In genomic region chr2:205245652-205246051, GRCh38 we compare ENCODE assay signal across 13 cellular contexts.
A peak's percentile ranks its signal among the peaks of the same experiment; 100 is the strongest.
DNase-seq lines count a peak whose midpoint lies in the region; ATAC-seq and FAIRE-seq lines count a peak whose summit lies in the region.
"Had no signal": no experiment of that assay in that cellular context is flagged by ENCODE, and none has a peak within 500 bp of the region (broad histone marks: within the 10 kb centered on the region; RNA-seq: fewer than 3 reads in every experiment).

No MANE protein-coding gene starts in this region.

- no peak overlapping the region for H4K91ac ChIP-seq in mesenchymal stem cell (ENCODE audit: low read length)

- no peak overlapping the region for H2AFZ ChIP-seq in mesenchymal stem cell (ENCODE audit: low read depth, low read length)

- no peak for FAIRE-seq in small intestine (lab: Jason Lieb, UNC)

- ATAC-seq in esophagus mucosa (peak; percentile 58), GM19035 (IDR thresholded peaks at IDR 0.05; ENCODE audit: unreplicated experiment) (no peak)
- ATAC-seq: naive thymus-derived CD8-positive, alpha-beta T cell had no signal

- H3K9me3 ChIP-seq in mesenchymal stem cell (ENCODE audit: control insufficient read depth, low read length) (no peaks in the 10 kb centered on the region), small intestine (ENCODE audit: control insufficient read depth, low read depth) (no peaks in the 10 kb centered on the region)
- H3K9me3 ChIP-seq: HAP-1 had no signal

- H3K4ac ChIP-seq in mesenchymal stem cell (ENCODE audit: low read depth in 1 of 2, low read length in 2 of 2) = no peak overlapping the region

- no peak overlapping the region for H2AK5ac ChIP-seq in mesenchymal stem cell (ENCODE audit: low read length, severe bottlenecking)

- no peak overlapping the region for H2BK120ac ChIP-seq in mesenchymal stem cell (ENCODE audit: low read depth, low read length)

- no peak overlapping the region for H3K27ac ChIP-seq in mesenchymal stem cell (ENCODE audit: low read length, poor library complexity, severe bottlenecking)
- H3K27ac ChIP-seq in small intestine (ENCODE audit: low read depth in 1 of 2, low read length in 1 of 2) = no peak overlapping the region
- H3K27ac ChIP-seq: cardiac muscle cell had no signal

- H3K4me1 ChIP-seq in mesenchymal stem cell (ENCODE audit: control insufficient read depth, insufficient read depth, low read depth, low read length) (no peaks in the 10 kb centered on the region), small intestine (ENCODE audit: control insufficient read depth in 2 of 2, insufficient read depth in 1 of 2, low read depth in 1 of 2, low read length in 1 of 2) (no peaks in the 10 kb centered on the region)
- H3K4me1 ChIP-seq: HAP-1 had no signal

- no peaks in the 10 kb centered on the region for H3K36me3 ChIP-seq in mesenchymal stem cell (ENCODE audit: control insufficient read depth in 1 of 2, insufficient read depth in 2 of 2, low read depth in 1 of 2, low read length in 2 of 2)
- H3K36me3 ChIP-seq in small intestine (ENCODE audit: control insufficient read depth in 2 of 2, insufficient read depth in 2 of 2, low read length in 2 of 2) = no peaks in the 10 kb centered on the region
- H3K36me3 ChIP-seq: cardiac muscle cell, HAP-1 had no signal

- no peak overlapping the region for H3K14ac ChIP-seq in mesenchymal stem cell (ENCODE audit: low read length in 2 of 2)

- no peak overlapping the region for H2BK5ac ChIP-seq in mesenchymal stem cell (ENCODE audit: low read depth, low read length, poor library complexity, severe bottlenecking)

- H3K79me1 ChIP-seq in mesenchymal stem cell (replicated peaks; ENCODE audit: low read length, poor library complexity, severe bottlenecking) = no peaks in the 10 kb centered on the region

- H4K8ac ChIP-seq in mesenchymal stem cell (ENCODE audit: low read length) = no peak overlapping the region

- no peak overlapping the region for H3K4me2 ChIP-seq in mesenchymal stem cell (ENCODE audit: low read length, poor library complexity, severe bottlenecking)

- no peak overlapping the region for H3K23ac ChIP-seq in mesenchymal stem cell (ENCODE audit: low read length in 2 of 2)

- peak overlapping the region; percentile 84 for H3K9ac ChIP-seq in mesenchymal stem cell (ENCODE audit: low read length)

- peak; percentile 52 for DNase-seq in AG08395 (ENCODE audit: low spot score)
- DNase-seq in NCI-H446 (lab: John Stamatoyannopoulos, UW) = peak; percentile 42 to 78
- DNase-seq in mesenchymal stem cell = no peak
- DNase-seq in small intestine = no peak
- DNase-seq in NCI-H1436 treated with DMSO at 0.1 percent for 48 hours (lab: John Stamatoyannopoulos, UW) = no peak
- DNase-seq in occipital lobe (lab: John Stamatoyannopoulos, UW) = no peak
- DNase-seq: activated CD4-positive, alpha-beta T cell treated with anti-CD3 and anti-CD28 coated beads for 48 hours; naive thymus-derived CD8-positive, alpha-beta T cell; NCI-H187 treated with DMSO at 0.1 percent for 48 hours had no signal

- H2BK15ac ChIP-seq in mesenchymal stem cell (ENCODE audit: low read depth, poor library complexity, severe bottlenecking) = no peak overlapping the region

- H3K27me3 ChIP-seq in mesenchymal stem cell (ENCODE audit: control insufficient read depth in 1 of 2, insufficient read depth in 1 of 2, low read length in 2 of 2) (no peaks in the 10 kb centered on the region), small intestine (ENCODE audit: control insufficient read depth in 2 of 2, insufficient read depth in 2 of 2, low read length in 2 of 2) (no peaks in the 10 kb centered on the region)
- H3K27me3 ChIP-seq: cardiac muscle cell had no signal

- no peak overlapping the region for H3K18ac ChIP-seq in mesenchymal stem cell (ENCODE audit: low read depth in 1 of 2, low read length in 2 of 2)

- no peak overlapping the region for H2BK12ac ChIP-seq in mesenchymal stem cell (ENCODE audit: low read length in 2 of 2)

- WGBS in mesenchymal stem cell = 100% methylated on average over 1 of the region's 2 CpGs
- WGBS in small intestine, 3 donors = 64 to 84% (median 82%) methylated on average over 2 of the region's 2 CpGs

- H3K4me3 ChIP-seq in mesenchymal stem cell (ENCODE audit: insufficient read depth in 1 of 2, low read depth in 1 of 2, low read length in 2 of 2) (peak overlapping the region in 1 of 2 experiments; percentile 20), small intestine (ENCODE audit: low read depth in 1 of 2, low read length in 2 of 2) (no peak overlapping the region)
- H3K4me3 ChIP-seq: cardiac muscle cell, HAP-1 had no signal

Comparison
In these comparisons a context has a peak if more than half of its experiments do, and no peak if none do; other contexts are left out.
1. DNase-seq: peak in AG08395 (single experiment) and NCI-H446 (2 of 2); none in mesenchymal stem cell (single experiment), small intestine (single experiment), NCI-H1436 treated with DMSO at 0.1 percent for 48 hours (single experiment) and occipital lobe (single experiment).